Comparison of ENCODE assay signal across 23 cellular contexts in the genomic region with DNA sequence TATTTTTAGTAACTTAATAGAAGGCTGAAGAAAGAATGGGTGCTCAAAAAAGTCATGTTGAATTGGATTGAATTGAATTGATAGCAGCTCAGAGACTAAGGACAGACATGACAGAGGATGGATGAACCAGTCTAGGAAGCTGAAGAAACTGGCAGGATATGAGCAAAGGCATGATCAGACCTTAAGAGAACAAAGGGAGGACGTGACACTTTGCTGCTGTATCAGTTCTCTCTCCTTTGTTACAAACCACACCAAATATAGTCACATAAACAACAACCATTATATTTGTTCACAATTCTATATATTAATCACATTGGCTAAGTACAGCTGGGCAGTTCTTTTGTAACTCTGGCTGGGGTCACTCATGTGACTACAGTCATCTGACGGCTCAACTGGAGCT.
"Had no signal": no experiment of that assay in that cellular context is flagged by ENCODE, and none has a peak within 500 bp of the region (broad histone marks: within the 10 kb centered on the region; RNA-seq: fewer than 3 reads in every experiment).

No MANE protein-coding gene starts in this region.

- H3K27ac Mint-ChIP-seq: activated CD4-positive, alpha-beta T cell treated with anti-CD3 and anti-CD28 coated beads, Interleukin-2, amount 10 ng/mL, durations not matched to agents 24 days and 14 days; activated CD8-positive, alpha-beta T cell treated with anti-CD3 and anti-CD28 coated beads for 36 hours; activated naive CD8-positive, alpha-beta T cell treated with anti-CD3 and anti-CD28 coated beads, Interleukin-2, amount 10 ng/mL, durations not matched to agents 7 days and 5 days; activated T-helper 2 cell treated with anti-CD3 and anti-CD28 coated beads, Interferon-gamma antibody, Interleukin-2, Interleukin-4, amounts not matched to agents 10 μg/mL and 5 μg/mL and 100 μg/mL, durations not matched to agents 14 hours and 24 hours and 36 hours; nephron progenitor cell; stimulated activated naive CD8-positive, alpha-beta T cell treated with anti-CD3 and anti-CD28 coated beads, Interleukin-15, amount 100 ng/mL, for 72 hours; T-cell; type B pancreatic cell had no signal

- ATAC-seq: activated CD8-positive, alpha-beta T cell treated with anti-CD3 and anti-CD28 coated beads for 36 hours; left cardiac atrium; lower lobe of right lung; right lobe of liver; stimulated activated naive CD8-positive, alpha-beta T cell treated with anti-CD3 and anti-CD28 coated beads, Interleukin-15, amount 100 ng/mL, for 72 hours; T-cell had no signal

- H3K4me2 ChIP-seq: hepatocyte had no signal

- H3K36me3 Mint-ChIP-seq: activated naive CD8-positive, alpha-beta T cell treated with anti-CD3 and anti-CD28 coated beads, Interleukin-2, amount 10 ng/mL, durations not matched to agents 7 days and 5 days; T-cell; type B pancreatic cell had no signal

- H3K4me3 Mint-ChIP-seq: activated CD4-positive, alpha-beta T cell treated with anti-CD3 and anti-CD28 coated beads, Interleukin-2, amount 10 ng/mL, durations not matched to agents 24 days and 14 days; activated CD8-positive, alpha-beta T cell treated with anti-CD3 and anti-CD28 coated beads for 36 hours; activated naive CD8-positive, alpha-beta T cell treated with anti-CD3 and anti-CD28 coated beads, Interleukin-2, amount 10 ng/mL, durations not matched to agents 7 days and 5 days; nephron progenitor cell; stimulated activated naive CD8-positive, alpha-beta T cell treated with anti-CD3 and anti-CD28 coated beads, Interleukin-15, amount 100 ng/mL, for 72 hours; T-cell; type B pancreatic cell had no signal

- H3K9me3 ChIP-seq: esophagus muscularis mucosa, lower lobe of right lung, ovary, right lobe of liver had no signal

- H2AFZ ChIP-seq: hepatocyte had no signal

- DNase-seq: activated CD4-positive, alpha-beta T cell treated with anti-CD3 and anti-CD28 coated beads, Interleukin-2, amount 10 ng/mL, durations not matched to agents 24 days and 14 days; activated CD4-positive, CD25-positive, alpha-beta regulatory T cell; activated CD8-positive, alpha-beta T cell treated with anti-CD3 and anti-CD28 coated beads for 36 hours; activated naive CD4-positive, alpha-beta T cell treated with Interleukin-2 at 50 U/mL for 16 hours; activated naive CD8-positive, alpha-beta T cell treated with anti-CD3 and anti-CD28 coated beads, Interleukin-2, amount 10 ng/mL, durations not matched to agents 7 days and 5 days; activated T-cell treated with anti-CD3 and anti-CD28 coated beads, Interleukin-2, amount 50 U/mL, for 1 hour; amygdala; central memory CD4-positive, alpha-beta T cell; left cardiac atrium; lower lobe of right lung; midbrain; nephron progenitor cell; ovary; right lobe of liver; small intestine; stimulated activated CD4-positive, alpha-beta T cell treated with anti-CD3 and anti-CD28 coated beads, Interleukin-15, amount 100 ng/mL, for 24 hours; stimulated activated CD4-positive, alpha-beta T cell treated with anti-CD3 and anti-CD28 coated beads, Interleukin-2, amount 100 ng/mL, for 48 hours; stimulated activated naive CD8-positive, alpha-beta T cell treated with anti-CD3 and anti-CD28 coated beads, Interleukin-15, amount 100 ng/mL, for 72 hours; T-cell had no signal

- H3K9me3 Mint-ChIP-seq: activated CD4-positive, alpha-beta T cell treated with anti-CD3 and anti-CD28 coated beads, Interleukin-2, amount 10 ng/mL, durations not matched to agents 24 days and 14 days; activated CD8-positive, alpha-beta T cell treated with anti-CD3 and anti-CD28 coated beads for 36 hours; activated naive CD8-positive, alpha-beta T cell treated with anti-CD3 and anti-CD28 coated beads, Interleukin-2, amount 10 ng/mL, durations not matched to agents 7 days and 5 days; activated T-helper 2 cell treated with anti-CD3 and anti-CD28 coated beads, Interferon-gamma antibody, Interleukin-2, Interleukin-4, amounts not matched to agents 10 μg/mL and 5 μg/mL and 100 μg/mL, durations not matched to agents 14 hours and 24 hours and 36 hours; nephron progenitor cell; stimulated activated naive CD8-positive, alpha-beta T cell treated with anti-CD3 and anti-CD28 coated beads, Interleukin-15, amount 100 ng/mL, for 72 hours; T-cell; type B pancreatic cell had no signal

- H3K36me3 ChIP-seq: esophagus muscularis mucosa, lower lobe of right lung, ovary, right lobe of liver had no signal

- H3K27me3 ChIP-seq: esophagus muscularis mucosa, hepatocyte, ovary, right lobe of liver had no signal

- H3K4me3 ChIP-seq: esophagus muscularis mucosa, hepatocyte, lower lobe of right lung, ovary, right lobe of liver had no signal

- H3K4me1 Mint-ChIP-seq: activated CD4-positive, alpha-beta T cell treated with anti-CD3 and anti-CD28 coated beads, Interleukin-2, amount 10 ng/mL, durations not matched to agents 24 days and 14 days; activated naive CD8-positive, alpha-beta T cell treated with anti-CD3 and anti-CD28 coated beads, Interleukin-2, amount 10 ng/mL, durations not matched to agents 7 days and 5 days; stimulated activated naive CD8-positive, alpha-beta T cell treated with anti-CD3 and anti-CD28 coated beads, Interleukin-15, amount 100 ng/mL, for 72 hours; T-cell had no signal

- H3K27me3 Mint-ChIP-seq: activated CD4-positive, alpha-beta T cell treated with anti-CD3 and anti-CD28 coated beads, Interleukin-2, amount 10 ng/mL, durations not matched to agents 24 days and 14 days; activated CD8-positive, alpha-beta T cell treated with anti-CD3 and anti-CD28 coated beads for 36 hours; activated naive CD8-positive, alpha-beta T cell treated with anti-CD3 and anti-CD28 coated beads, Interleukin-2, amount 10 ng/mL, durations not matched to agents 7 days and 5 days; stimulated activated naive CD8-positive, alpha-beta T cell treated with anti-CD3 and anti-CD28 coated beads, Interleukin-15, amount 100 ng/mL, for 72 hours; T-cell; type B pancreatic cell had no signal

- H3K27ac ChIP-seq: esophagus muscularis mucosa, hepatocyte, lower lobe of right lung, ovary, right lobe of liver had no signal

- H3K4me1 ChIP-seq: right lobe of liver had no signal
